ENCODE assay signal across 8 cellular contexts in genomic region chr10:62814901-62815372, GRCh38. TPM values are rescaled to one million over a fixed set of nuclear protein-coding genes. Genes with fewer than 3 reads are reported as not detected.
DNase-seq lines count a peak whose midpoint lies in the region; ATAC-seq and TF ChIP-seq lines count a peak whose summit lies in the region.

No MANE protein-coding gene starts in this region.

- intact Hi-C loops in gastrocnemius medialis (cut with DNase I; ENCODE audit: low total_unique reads): loop anchor here (5.0 to 10.0 kb wide), 4 partner anchors 53 to 450 kb away; no protein-coding TSS in a partner anchor

- TF ChIP-seq CTCF in fibroblast of pulmonary artery (IDR thresholded peaks at IDR 0.05; ENCODE audit: low read length, missing control alignments) (no peak), gastrocnemius medialis (IDR thresholded peaks at IDR 0.05 in 4 of 5, conservative IDR thresholded peaks at IDR 0.05 in 1 of 5) (no peak), omental fat pad (IDR thresholded peaks at IDR 0.05) (no peak)

- H3K9me3 ChIP-seq in gastrocnemius medialis: no peaks in the 10 kb centered on the region

- peak; percentile 34 for DNase-seq in GM03348 (ENCODE audit: low spot score)
- DNase-seq in activated CD4-positive, alpha-beta T cell treated with anti-CD3 and anti-CD28 coated beads, Interleukin-2, amount 50 U/mL, for 1 hour: peak; percentile 32
- no peak for DNase-seq in fibroblast of pulmonary artery (ENCODE audit: low read depth)
- no peak for DNase-seq in gastrocnemius medialis
- no peak for DNase-seq in retina
- DNase-seq in omental fat pad (ENCODE audit: low spot score): no peak
- no peak for DNase-seq in NCI-H2227 treated with DMSO at 0.1 percent for 48 hours (lab: John Stamatoyannopoulos, UW)
- no peak for DNase-seq in DMS153 treated with DMSO at 0.1 percent for 48 hours (lab: John Stamatoyannopoulos, UW; ENCODE audit: unreplicated experiment)

- no peak overlapping the region for H3K27ac ChIP-seq in gastrocnemius medialis

- H3K4me3 ChIP-seq in fibroblast of pulmonary artery (replicated peaks; ENCODE audit: low read depth, low read length) (peak overlapping the region; percentile 69), gastrocnemius medialis (peak overlapping the region; percentile 76 to 99 (median 92))

- no peak for TF ChIP-seq POLR2A in gastrocnemius medialis (IDR thresholded peaks at IDR 0.05)

- H3K36me3 ChIP-seq in gastrocnemius medialis: no peaks in the 10 kb centered on the region

- peaks cover 22 to 25% (median 24%) of the 10 kb centered on the region in 3 donors for H3K27me3 ChIP-seq in gastrocnemius medialis

- in situ Hi-C loops in gastrocnemius medialis (cut with MboI; ENCODE audit: low sequenced_read_pairs in 4 of 4): loop anchor here in 3 of 4 donors (25.0 kb wide), 2 partner anchors 297 to 322 kb away; partner anchors contain the start of gene NRBF2 (in 1 of the 3)

- no peak for ATAC-seq in gastrocnemius medialis
- no peak for ATAC-seq in omental fat pad (ENCODE audit: low FRiP score)

- peaks cover 15 to 32% of the 10 kb centered on the region in 2 donors for H3K4me1 ChIP-seq in gastrocnemius medialis

RNA-seq across cellular contexts. Expression of gene EGR2, which starts 1.2 kb away (rescaled TPM):
- 1 to 10 TPM in 1 of 4 donors, under 1 TPM in 2, not detected in 1; 0.40 to 1.5 (median 0.76) TPM for total RNA-seq in gastrocnemius medialis
- 10 to 100 TPM in 1 of 4 donors, 1 to 10 TPM in 3; 5.0 to 11.6 (median 5.7) TPM for total RNA-seq in omental fat pad

RNA-seq across cellular contexts. Expression of gene ADO, which starts 10.4 kb away (rescaled TPM):
- 10 to 100 TPM; 11.6 to 31.6 (median 27.1) TPM for total RNA-seq in gastrocnemius medialis
- total RNA-seq in omental fat pad: 10 to 100 TPM; 16.6 to 28.5 (median 20.6) TPM

Comparison
In these comparisons a context has a peak if more than half of its experiments do, and no peak if none do; other contexts are left out.
1. DNase-seq: peak in GM03348 (single experiment) and activated CD4-positive, alpha-beta T cell treated with anti-CD3 and anti-CD28 coated beads, Interleukin-2, amount 50 U/mL, for 1 hour (single experiment); none in fibroblast of pulmonary artery (single experiment), gastrocnemius medialis (0 of 2), retina (single experiment), omental fat pad (single experiment), NCI-H2227 treated with DMSO at 0.1 percent for 48 hours (single experiment) and DMS153 treated with DMSO at 0.1 percent for 48 hours (single experiment).